ENCODE assay signal across 1 cellular context in the genomic region with DNA sequence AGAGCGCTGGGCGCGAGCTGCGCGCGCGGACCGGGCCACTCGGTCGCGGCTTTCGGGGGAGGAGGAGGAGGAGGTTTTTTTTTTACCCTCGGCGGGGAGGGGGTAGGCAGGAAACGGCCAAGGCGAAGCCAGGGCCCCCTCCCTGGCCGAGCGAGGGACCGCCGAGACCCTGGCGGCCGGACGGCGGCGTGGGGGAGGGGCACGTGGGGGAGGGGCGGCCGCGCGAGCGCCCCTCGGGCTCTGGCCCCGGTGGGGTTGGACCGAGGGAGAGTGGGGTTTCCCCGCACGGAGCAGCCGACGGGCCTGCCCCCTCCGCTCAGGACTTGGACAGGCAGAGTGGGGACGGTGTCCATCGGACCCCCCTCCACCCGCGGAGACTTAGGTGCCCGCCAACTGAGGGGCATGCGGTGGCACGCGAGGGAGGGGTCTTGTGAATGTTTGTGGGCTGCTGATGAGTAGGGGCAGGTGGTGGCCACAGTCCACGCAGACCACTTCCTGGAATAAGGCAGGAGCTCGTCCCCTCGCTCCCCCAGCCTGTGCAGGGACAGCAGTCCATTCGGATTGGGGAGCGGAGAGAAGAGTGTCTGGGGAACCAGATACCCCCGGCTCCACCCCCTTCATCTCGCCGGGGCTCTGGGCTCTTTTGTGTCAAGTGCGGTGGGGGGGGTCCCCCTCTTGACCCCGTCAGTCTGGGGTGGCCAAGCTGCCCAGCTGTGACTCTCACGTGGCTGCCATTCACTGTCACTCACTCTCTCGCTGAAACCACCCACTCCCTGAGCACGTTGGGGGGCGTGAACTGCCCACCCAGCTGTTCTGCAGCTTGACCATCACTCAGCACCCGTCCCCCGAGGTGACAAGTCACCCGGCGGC.
TF ChIP-seq lines count a peak whose summit lies in the region.

No MANE protein-coding gene starts in this region.

TF ChIP-seq in HCT116, 20 proteins besides CTCF, POLR2A, EP300 and RAD21:
- TF ChIP-seq ZFX (IDR thresholded peaks at IDR 0.05), result peak; percentile 30; the same call in 1 of the 2 replicates
- no peak for TF ChIP-seq EGR1 (IDR thresholded peaks at IDR 0.05; ENCODE audit: low read depth)
- TF ChIP-seq, protein P1, sequence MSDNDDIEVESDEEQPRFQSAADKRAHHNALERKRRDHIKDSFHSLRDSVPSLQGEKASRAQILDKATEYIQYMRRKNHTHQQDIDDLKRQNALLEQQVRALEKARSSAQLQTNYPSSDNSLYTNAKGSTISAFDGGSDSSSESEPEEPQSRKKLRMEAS (IDR thresholded peaks at IDR 0.05), result peak; percentile 31; the same call in 1 of the 2 replicates
- peak; percentile 54 for TF ChIP-seq TCF7L2 (IDR thresholded peaks at IDR 0.05; ENCODE audit: borderline replicate concordance, extremely low read depth, insufficient read depth, insufficient read length)
- no peak; the same call in 1 of the 2 replicates for TF ChIP-seq SIN3A (IDR thresholded peaks at IDR 0.05; ENCODE audit: low read depth)
TF ChIP-seq in HCT116: peak in this region for 3.
